Comparison of ENCODE assay signal across 9 cellular contexts in genomic region chr1:177983824-177984528, GRCh38. TPM values are rescaled to one million over a fixed set of nuclear protein-coding genes. Genes with fewer than 3 reads are reported as not detected.
DNase-seq lines count a peak whose midpoint lies in the region; ATAC-seq and TF ChIP-seq lines count a peak whose summit lies in the region.
"Had no signal": no experiment of that assay in that cellular context is flagged by ENCODE, and none has a peak within 500 bp of the region (broad histone marks: within the 10 kb centered on the region; RNA-seq: fewer than 3 reads in every experiment).

No MANE protein-coding gene starts in this region.

- no peaks in the 10 kb centered on the region for H4K20me1 ChIP-seq in GM23248 (ENCODE audit: insufficient read depth)

- H3K36me3 ChIP-seq in GM23248 (ENCODE audit: low read depth), result no peaks in the 10 kb centered on the region

- H3K79me2 ChIP-seq in GM23248 (ENCODE audit: insufficient read depth), result no peaks in the 10 kb centered on the region

- peak overlapping the region; percentile 90 for H3K27ac ChIP-seq in GM23248

- 2 to 3% methylated on average over 4 of the region's 4 CpGs for WGBS in GM23248 (ENCODE audit: low coverage in 1 of 2, low lambda C conversion rate in 2 of 2, missing lambda C conversion rate in 2 of 2), 2 experiments

- H3K27ac Mint-ChIP-seq in osteocyte (ENCODE audit: unreplicated experiment), result peak overlapping the region; percentile 65
- H3K27ac Mint-ChIP-seq: dendritic cell treated with granulocyte-macrophage colony-stimulating factor and Interleukin-4, amounts not matched to agents 40 ng/mL and 50 ng/mL, for 4 days had no signal

- H3K27me3 ChIP-seq in GM23248 (replicated peaks; ENCODE audit: insufficient read depth), result no peaks in the 10 kb centered on the region

- H3K4me3 ChIP-seq in GM23248, result peak overlapping the region; percentile 59
- H3K4me3 ChIP-seq in fibroblast of the aortic adventitia (ENCODE audit: low read depth, low read length), result peak overlapping the region; percentile 53

- peak overlapping the region; percentile 79 for H3K4me2 ChIP-seq in GM23248 (ENCODE audit: unreplicated experiment)

- ATAC-seq in HG03135 (IDR thresholded peaks at IDR 0.05; ENCODE audit: unreplicated experiment) (no peak), GM21528 (IDR thresholded peaks at IDR 0.05; ENCODE audit: low FRiP score, unreplicated experiment) (no peak)

- no peaks in the 10 kb centered on the region for H3K9me2 ChIP-seq in GM23248 (ENCODE audit: insufficient read depth)

- H3K27me3 Mint-ChIP-seq in osteocyte (ENCODE audit: unreplicated experiment), result peaks cover 16% of the 10 kb centered on the region
- H3K27me3 Mint-ChIP-seq: dendritic cell treated with granulocyte-macrophage colony-stimulating factor and Interleukin-4, amounts not matched to agents 40 ng/mL and 50 ng/mL, for 4 days had no signal

- no peaks in the 10 kb centered on the region for H3K9me3 Mint-ChIP-seq in osteocyte (ENCODE audit: unreplicated experiment)

- H3K36me3 Mint-ChIP-seq in osteocyte (ENCODE audit: unreplicated experiment), result no peaks in the 10 kb centered on the region

- H3K9ac ChIP-seq in GM23248, result peak overlapping the region; percentile 85

- H3K4me1 ChIP-seq in GM23248 (ENCODE audit: insufficient read depth), result peaks cover 19% of the 10 kb centered on the region

- no peaks in the 10 kb centered on the region for H3K9me3 ChIP-seq in GM23248 (ENCODE audit: low read depth)

- H2AFZ ChIP-seq in GM23248, result peak overlapping the region; percentile 88

- DNase-seq in GM23248 (peak; percentile 97), RKO (ENCODE audit: low spot score) (peak; percentile 88), fibroblast of the aortic adventitia (ENCODE audit: low read depth) (peak; percentile 98), osteocyte (ENCODE audit: extremely low spot score, unreplicated experiment) (no peak), NCI-H1048 (lab: John Stamatoyannopoulos, UW) (no peak), NCI-H2196 (lab: John Stamatoyannopoulos, UW; ENCODE audit: unreplicated experiment) (no peak)

- H3F3A ChIP-seq in GM23248 (ENCODE audit: insufficient read depth), result peaks cover 14% of the 10 kb centered on the region; the same call in 1 of the 2 replicates

- peaks cover 11% of the 10 kb centered on the region for H3K4me1 Mint-ChIP-seq in osteocyte (ENCODE audit: unreplicated experiment)

- in situ Hi-C loops in GM23248 (cut with MboI), result no loop called here

- peak overlapping the region; percentile 42 for H3K4me3 Mint-ChIP-seq in osteocyte (ENCODE audit: unreplicated experiment)
- H3K4me3 Mint-ChIP-seq: dendritic cell treated with granulocyte-macrophage colony-stimulating factor and Interleukin-4, amounts not matched to agents 40 ng/mL and 50 ng/mL, for 4 days had no signal

- TF ChIP-seq CTCF in fibroblast of the aortic adventitia (IDR thresholded peaks at IDR 0.05; ENCODE audit: insufficient read depth, low read length) (no peak), osteocyte (IDR thresholded peaks at IDR 0.05) (no peak)

RNA-seq across cellular contexts. Expression of gene SEC16B, which starts 14.1 kb away (rescaled TPM):
- total RNA-seq in GM23248 (2014; rRNA removed; shearing (Covaris generic)), result 1.5 and 1.9 TPM in 2 replicates
- polyA plus RNA-seq in GM23248 (2016; fragmentation: Nextera tagmentation; extraction: Ambion mirVana), result 1.8 and 2.2 TPM in 2 replicates
- total RNA-seq in fibroblast of the aortic adventitia (ENCODE audit: low replicate concordance) (1.6 and 4.8 TPM in 2 replicates), osteocyte (0.64 and 0.76 TPM in 2 replicates)

Comparison
In these comparisons a context has a peak if more than half of its experiments do, and no peak if none do; other contexts are left out.
1. DNase-seq: peak in GM23248 (single experiment), RKO (single experiment) and fibroblast of the aortic adventitia (single experiment); none in osteocyte (single experiment), NCI-H1048 (single experiment) and NCI-H2196 (single experiment).